19 cellular contexts compared by ENCODE assay signal in genomic region chr9:24036459-24036858, GRCh38.
DNase-seq lines count a peak whose midpoint lies in the region; ATAC-seq and TF ChIP-seq lines count a peak whose summit lies in the region.
"Had no signal": no experiment of that assay in that cellular context is flagged by ENCODE, and none has a peak within 500 bp of the region (broad histone marks: within the 10 kb centered on the region; RNA-seq: fewer than 3 reads in every experiment).

No MANE protein-coding gene starts in this region.

- no TSS peak for BruUV-seq in Calu3 (replicated peaks; lab: Mats Ljungman, UMichigan)

- intact Hi-C loops in Calu3 (cut with micrococcal nuclease; ENCODE audit: unreplicated experiment), result no loop called here

- no peaks in the 10 kb centered on the region for H3K36me3 Mint-ChIP-seq in glutamatergic neuron (ENCODE audit: unreplicated experiment)
- no peaks in the 10 kb centered on the region for H3K36me3 Mint-ChIP-seq in Calu3 (ENCODE audit: insufficient read depth, unreplicated experiment)
- H3K36me3 Mint-ChIP-seq in natural killer cell treated with Interleukin-12 subunit alpha and Interleukin-12 subunit beta and Interleukin-15 and Interleukin-18, amount 100 ng/mL, for 72 hours, result peaks cover 6% of the 10 kb centered on the region
- H3K36me3 Mint-ChIP-seq: IgD-negative memory B cell had no signal

- TF ChIP-seq CTCF in glutamatergic neuron (IDR thresholded peaks at IDR 0.05; ENCODE audit: partially characterized antibody, unreplicated experiment) (no peak), Calu3 (IDR thresholded peaks at IDR 0.05; ENCODE audit: unreplicated experiment) (no peak)

- H3K4me1 Mint-ChIP-seq in glutamatergic neuron (ENCODE audit: low read depth, unreplicated experiment) (peaks cover 58% of the 10 kb centered on the region), Calu3 (ENCODE audit: low read depth, unreplicated experiment) (no peaks in the 10 kb centered on the region)
- H3K4me1 Mint-ChIP-seq in natural killer cell treated with Interleukin-12 subunit alpha and Interleukin-12 subunit beta and Interleukin-15 and Interleukin-18, amount 100 ng/mL, for 72 hours (ENCODE audit: low read depth in 2 of 2), result no peaks in the 10 kb centered on the region
- H3K4me1 Mint-ChIP-seq: B cell had no signal

- H3K27me3 Mint-ChIP-seq in glutamatergic neuron (ENCODE audit: unreplicated experiment) (peaks cover 7% of the 10 kb centered on the region), Calu3 (ENCODE audit: unreplicated experiment) (no peaks in the 10 kb centered on the region)
- no peaks in the 10 kb centered on the region for H3K27me3 Mint-ChIP-seq in natural killer cell treated with Interleukin-12 subunit alpha and Interleukin-12 subunit beta and Interleukin-15 and Interleukin-18, amount 100 ng/mL, for 72 hours
- H3K27me3 Mint-ChIP-seq: B cell, IgD-negative memory B cell had no signal

- H3K27ac Mint-ChIP-seq in glutamatergic neuron (ENCODE audit: unreplicated experiment), result peak overlapping the region; percentile 92
- no peak overlapping the region for H3K27ac Mint-ChIP-seq in Calu3 (ENCODE audit: unreplicated experiment)
- H3K27ac Mint-ChIP-seq in natural killer cell treated with Interleukin-12 subunit alpha and Interleukin-12 subunit beta and Interleukin-15 and Interleukin-18, amount 100 ng/mL, for 72 hours, result no peak overlapping the region
- H3K27ac Mint-ChIP-seq: B cell, IgD-negative memory B cell had no signal

- peaks cover 9% of the 10 kb centered on the region for H3K9me3 Mint-ChIP-seq in glutamatergic neuron (ENCODE audit: unreplicated experiment)
- peaks cover 5% of the 10 kb centered on the region for H3K9me3 Mint-ChIP-seq in Calu3 (ENCODE audit: low read depth, unreplicated experiment)
- peaks cover 26% of the 10 kb centered on the region for H3K9me3 Mint-ChIP-seq in natural killer cell treated with Interleukin-12 subunit alpha and Interleukin-12 subunit beta and Interleukin-15 and Interleukin-18, amount 100 ng/mL, for 72 hours

- no peak for ATAC-seq in natural killer cell treated with Interleukin-12 subunit alpha and Interleukin-12 subunit beta and Interleukin-15 and Interleukin-18, amount 100 ng/mL, for 72 hours
- ATAC-seq in GM21723 (IDR thresholded peaks at IDR 0.05; ENCODE audit: unreplicated experiment), result no peak

- CTCF ChIA-PET in Calu3 (lab: Charles Lee), result no interaction called here

- DNase-seq in Ammon's horn (ENCODE audit: low spot score) (peak; percentile 15), NCI-H1694 (lab: John Stamatoyannopoulos, UW) (peak; percentile 80), NCI-H82 (lab: John Stamatoyannopoulos, UW) (peak; percentile 49), glutamatergic neuron (no peak), Calu3 (no peak), KG1 (lab: John Stamatoyannopoulos, UW) (no peak)
- DNase-seq in natural killer cell treated with Interleukin-12 subunit alpha and Interleukin-12 subunit beta and Interleukin-15 and Interleukin-18, amount 100 ng/mL, for 72 hours (ENCODE audit: low spot score), result no peak
- DNase-seq: COR-L47, Kasumi-1, MM.1S, NCI-H1092, NCI-H146, NCI-H2081 treated with DMSO at 0.1 percent for 48 hours, NCI-H2227 treated with DMSO at 0.1 percent for 48 hours, Peyer's patch, T-helper 2 cell had no signal

- H3K4me3 Mint-ChIP-seq in glutamatergic neuron (ENCODE audit: unreplicated experiment) (peak overlapping the region; percentile 47), Calu3 (ENCODE audit: low read depth, unreplicated experiment) (no peak overlapping the region)
- no peak overlapping the region for H3K4me3 Mint-ChIP-seq in natural killer cell treated with Interleukin-12 subunit alpha and Interleukin-12 subunit beta and Interleukin-15 and Interleukin-18, amount 100 ng/mL, for 72 hours
- H3K4me3 Mint-ChIP-seq: B cell, IgD-negative memory B cell had no signal

Comparison
In these comparisons a context has a peak if more than half of its experiments do, and no peak if none do; other contexts are left out.
1. DNase-seq: peak in Ammon's horn (single experiment), NCI-H1694 (single experiment) and NCI-H82 (single experiment); none in glutamatergic neuron (single experiment), Calu3 (single experiment), natural killer cell treated with Interleukin-12 subunit alpha and Interleukin-12 subunit beta and Interleukin-15 and Interleukin-18, amount 100 ng/mL, for 72 hours (single experiment) and KG1 (single experiment).